ENCODE assay signal across 2 cellular contexts in genomic region chr6:36141961-36142360, GRCh38.
TF ChIP-seq lines count a peak whose summit lies in the region.

No MANE protein-coding gene starts in this region.

TF ChIP-seq in HepG2, 621 proteins besides CTCF, POLR2A, EP300 and RAD21:
- TF ChIP-seq, protein P1, sequence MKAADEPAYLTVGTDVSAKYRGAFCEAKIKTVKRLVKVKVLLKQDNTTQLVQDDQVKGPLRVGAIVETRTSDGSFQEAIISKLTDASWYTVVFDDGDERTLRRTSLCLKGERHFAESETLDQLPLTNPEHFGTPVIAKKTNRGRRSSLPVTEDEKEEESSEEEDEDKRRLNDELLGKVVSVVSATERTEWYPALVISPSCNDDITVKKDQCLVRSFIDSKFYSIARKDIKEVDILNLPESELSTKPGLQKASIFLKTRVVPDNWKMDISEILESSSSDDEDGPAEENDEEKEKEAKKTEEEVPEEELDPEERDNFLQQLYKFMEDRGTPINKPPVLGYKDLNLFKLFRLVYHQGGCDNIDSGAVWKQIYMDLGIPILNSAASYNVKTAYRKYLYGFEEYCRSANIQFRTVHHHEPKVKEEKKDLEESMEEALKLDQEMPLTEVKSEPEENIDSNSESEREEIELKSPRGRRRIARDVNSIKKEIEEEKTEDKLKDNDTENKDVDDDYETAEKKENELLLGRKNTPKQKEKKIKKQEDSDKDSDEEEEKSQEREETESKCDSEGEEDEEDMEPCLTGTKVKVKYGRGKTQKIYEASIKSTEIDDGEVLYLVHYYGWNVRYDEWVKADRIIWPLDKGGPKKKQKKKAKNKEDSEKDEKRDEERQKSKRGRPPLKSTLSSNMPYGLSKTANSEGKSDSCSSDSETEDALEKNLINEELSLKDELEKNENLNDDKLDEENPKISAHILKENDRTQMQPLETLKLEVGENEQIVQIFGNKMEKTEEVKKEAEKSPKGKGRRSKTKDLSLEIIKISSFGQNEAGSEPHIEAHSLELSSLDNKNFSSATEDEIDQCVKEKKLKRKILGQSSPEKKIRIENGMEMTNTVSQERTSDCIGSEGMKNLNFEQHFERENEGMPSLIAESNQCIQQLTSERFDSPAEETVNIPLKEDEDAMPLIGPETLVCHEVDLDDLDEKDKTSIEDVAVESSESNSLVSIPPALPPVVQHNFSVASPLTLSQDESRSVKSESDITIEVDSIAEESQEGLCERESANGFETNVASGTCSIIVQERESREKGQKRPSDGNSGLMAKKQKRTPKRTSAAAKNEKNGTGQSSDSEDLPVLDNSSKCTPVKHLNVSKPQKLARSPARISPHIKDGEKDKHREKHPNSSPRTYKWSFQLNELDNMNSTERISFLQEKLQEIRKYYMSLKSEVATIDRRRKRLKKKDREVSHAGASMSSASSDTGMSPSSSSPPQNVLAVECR (CRISPR knock-in tag; IDR thresholded peaks at IDR 0.05; ENCODE audit: borderline replicate concordance) = no peak
- 0 out of 2 replicates have a peak, but pooled peaks have one; percentile 11 for TF ChIP-seq POLR2G (IDR thresholded peaks at IDR 0.05; ENCODE audit: low read depth, low read length)

TF ChIP-seq in HEK293, 187 proteins besides CTCF, POLR2A, EP300 and RAD21:
- TF ChIP-seq ZNF169 (tag by site-specific recombination; IDR thresholded peaks at IDR 0.05) (no peak), ZNF248 (tag by site-specific recombination; IDR thresholded peaks at IDR 0.05) (no peak), ZNF239 (tag by site-specific recombination; IDR thresholded peaks at IDR 0.05) (peak; percentile 85; the same call in 1 of the 2 replicates)
TF ChIP-seq in HEK293: peak in this region for 1.
